7 cellular contexts compared by ENCODE assay signal in the genomic region with DNA sequence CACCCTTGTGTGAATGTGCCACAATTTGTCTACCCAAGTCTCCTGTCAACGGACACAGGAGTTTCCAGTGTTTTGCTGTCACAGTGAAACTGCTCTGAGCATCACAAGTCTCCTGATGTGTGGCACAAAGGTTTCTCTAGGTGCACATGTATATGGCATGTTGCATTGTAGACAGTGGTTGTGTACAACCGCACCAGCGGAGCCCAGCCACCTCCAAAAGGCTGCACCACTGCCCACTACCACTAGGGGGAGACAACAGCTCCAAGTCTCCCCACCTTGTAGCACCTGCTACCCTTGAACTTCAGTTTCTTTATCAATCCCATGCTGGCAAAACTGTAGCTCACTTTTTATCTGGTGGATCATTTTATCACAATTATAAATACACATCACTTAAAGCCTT.
DNase-seq lines count a peak whose midpoint lies in the region; ATAC-seq, FAIRE-seq and TF ChIP-seq lines count a peak whose summit lies in the region.

No MANE protein-coding gene starts in this region.

- intact Hi-C loops in CD8-positive, alpha-beta T cell (cut with DNase I, micrococcal nuclease) = loop anchor here in 1 of 2 experiments (2.0 to 5.0 kb wide), 2 partner anchors 240 to 275 kb away; no protein-coding TSS in a partner anchor
- intact Hi-C loops in HepG2 (cut with micrococcal nuclease; ENCODE audit: unreplicated experiment) = no loop called here

- DNase-seq in CD8-positive, alpha-beta T cell = peak in 1 of 7 experiments; percentile 43
- DNase-seq in RPMI8226 = peak; percentile 27
- DNase-seq in HepG2 (ENCODE audit: low spot score) = peak; percentile 18
- DNase-seq in amygdala (lab: John Stamatoyannopoulos, UW) = no peak
- no peak for DNase-seq in foreskin melanocyte
- DNase-seq in GM19240 (ENCODE audit: insufficient read length, low spot score) = no peak

- H3K9ac ChIP-seq in HepG2 (ENCODE audit: insufficient read depth, low read depth, low read length) = no peak overlapping the region

- peaks cover 1% of the 10 kb centered on the region for H3K4me1 Mint-ChIP-seq in CD8-positive, alpha-beta T cell (ENCODE audit: low read depth)

- no peaks in the 10 kb centered on the region for H3K36me3 ChIP-seq in CD8-positive, alpha-beta T cell (ENCODE audit: insufficient read depth, low read length)
- H3K36me3 ChIP-seq in HepG2 (replicated peaks in 1 of 2; ENCODE audit: control insufficient read depth in 1 of 2, insufficient read depth in 2 of 2, low read length in 2 of 2) = no peaks in the 10 kb centered on the region

- H3K27ac ChIP-seq in CD8-positive, alpha-beta T cell (ENCODE audit: low read depth, low read length) = no peak overlapping the region
- H3K27ac ChIP-seq in HepG2 (ENCODE audit: extremely low read length, insufficient read depth, low read length) = no peak overlapping the region

- H4K20me1 ChIP-seq in HepG2 (ENCODE audit: insufficient read depth, low read length) = no peaks in the 10 kb centered on the region

- H3K4me2 ChIP-seq in HepG2 (ENCODE audit: low read depth, low read length) = no peak overlapping the region

- ATAC-seq in CD8-positive, alpha-beta T cell = peak; percentile 51
- no peak for ATAC-seq in HepG2

- TF ChIP-seq POLR2A in HepG2 (IDR thresholded peaks at IDR 0.05; ENCODE audit: insufficient read depth in 1 of 2, low read depth in 2 of 2, low read length in 2 of 2) = no peak

- H3K27me3 Mint-ChIP-seq in CD8-positive, alpha-beta T cell (ENCODE audit: low read depth) = peaks cover 4% of the 10 kb centered on the region

- WGBS in HepG2 (ENCODE audit: low lambda C conversion rate) = 48% methylated on average over 3 of the region's 3 CpGs

- no peaks in the 10 kb centered on the region for H3K9me3 ChIP-seq in CD8-positive, alpha-beta T cell (ENCODE audit: low read length)
- H3K9me3 ChIP-seq in HepG2 (ENCODE audit: low read length) = peaks cover 37% of the 10 kb centered on the region

- TF ChIP-seq EP300 in HepG2 (IDR thresholded peaks at IDR 0.05; ENCODE audit: low read depth in 2 of 2, low read length in 2 of 2) = no peak
- no peak for TF ChIP-seq EP300 in HepG2 (CRISPR knock-in tag; IDR thresholded peaks at IDR 0.05; ENCODE audit: borderline replicate concordance)

- POLR2A ChIA-PET in CD8-positive, alpha-beta T cell (lab: Charles Lee) = no interaction called here
- POLR2A ChIA-PET in HepG2 (lab: Yijun Ruan, JAX) = no interaction called here

- no peak overlapping the region for H3K27ac Mint-ChIP-seq in CD8-positive, alpha-beta T cell

- no peak overlapping the region for H2AFZ ChIP-seq in HepG2 (ENCODE audit: low read length)

- no peaks in the 10 kb centered on the region for H3K36me3 Mint-ChIP-seq in CD8-positive, alpha-beta T cell

- no peak overlapping the region for H3K4me3 Mint-ChIP-seq in CD8-positive, alpha-beta T cell

- TF ChIP-seq CTCF in CD8-positive, alpha-beta T cell (IDR thresholded peaks at IDR 0.05) = peak; percentile 58
- TF ChIP-seq CTCF in GM12874 (IDR thresholded peaks at IDR 0.05; ENCODE audit: insufficient read depth, low read depth, low read length) (peak; percentile 65), HepG2 (CRISPR knock-in tag; IDR thresholded peaks at IDR 0.05) (peak; percentile 69)

- FAIRE-seq in HepG2 (lab: Jason Lieb, UNC) = no peak

- in situ Hi-C loops in HepG2 (cut with HindIII; ENCODE audit: extremely low pct_ligation_motif_present, low pct_unique_long_range_greater_than_20kb) = no loop called here

- H3K4me3 ChIP-seq in CD8-positive, alpha-beta T cell (ENCODE audit: low read depth, low read length) = no peak overlapping the region
- no peak overlapping the region for H3K4me3 ChIP-seq in HepG2 (replicated peaks in 1 of 3; ENCODE audit: insufficient read depth in 1 of 3, low read depth in 2 of 3, low read length in 3 of 3)

- no TSS peak for BruUV-seq in HepG2 (replicated peaks; lab: Mats Ljungman, UMichigan)

- H3K9me3 Mint-ChIP-seq in CD8-positive, alpha-beta T cell = peaks cover 2% of the 10 kb centered on the region

- no peaks in the 10 kb centered on the region for H3K4me1 ChIP-seq in CD8-positive, alpha-beta T cell (ENCODE audit: insufficient read depth, low read length)
- no peaks in the 10 kb centered on the region for H3K4me1 ChIP-seq in HepG2 (ENCODE audit: insufficient read depth, low read length)

- CTCF ChIA-PET in CD8-positive, alpha-beta T cell (lab: Charles Lee) = interaction anchor here (0.7 to 1.4 kb wide), 4 partner anchors 11 to 154 kb away, joined by 3 to 7 read pairs (median 4); no protein-coding TSS in a partner anchor
- CTCF ChIA-PET in HepG2 (lab: Yijun Ruan, JAX; ENCODE audit: low intra/inter-chr PET ratio, low total read pairs) = no interaction called here

- no peaks in the 10 kb centered on the region for H3K79me2 ChIP-seq in HepG2 (ENCODE audit: insufficient read depth, low read length)

- H3K27me3 ChIP-seq in CD8-positive, alpha-beta T cell (ENCODE audit: insufficient read depth, low read length) = no peaks in the 10 kb centered on the region
- H3K27me3 ChIP-seq in HepG2 (ENCODE audit: control insufficient read depth in 1 of 2, insufficient read depth in 2 of 2, low read length in 2 of 2) = peaks cover 8 to 25% of the 10 kb centered on the region in 2 experiments; a peak in 2 of 5 replicates

- TF ChIP-seq RAD21 in HepG2 (CRISPR knock-in tag; IDR thresholded peaks at IDR 0.05) = no peak

TF ChIP-seq in HepG2, 621 proteins besides CTCF, POLR2A, EP300 and RAD21 (continues in another document):
- peak; percentile 83 for TF ChIP-seq CBX5 (CRISPR knock-in tag; IDR thresholded peaks at IDR 0.05; ENCODE audit: borderline replicate concordance)
- no peak for TF ChIP-seq SIX4 (CRISPR knock-in tag; IDR thresholded peaks at IDR 0.05)
- no peak for TF ChIP-seq MXD4 (CRISPR knock-in tag; IDR thresholded peaks at IDR 0.05)
- no peak for TF ChIP-seq NFRKB (IDR thresholded peaks at IDR 0.05)
- TF ChIP-seq, protein P1, sequence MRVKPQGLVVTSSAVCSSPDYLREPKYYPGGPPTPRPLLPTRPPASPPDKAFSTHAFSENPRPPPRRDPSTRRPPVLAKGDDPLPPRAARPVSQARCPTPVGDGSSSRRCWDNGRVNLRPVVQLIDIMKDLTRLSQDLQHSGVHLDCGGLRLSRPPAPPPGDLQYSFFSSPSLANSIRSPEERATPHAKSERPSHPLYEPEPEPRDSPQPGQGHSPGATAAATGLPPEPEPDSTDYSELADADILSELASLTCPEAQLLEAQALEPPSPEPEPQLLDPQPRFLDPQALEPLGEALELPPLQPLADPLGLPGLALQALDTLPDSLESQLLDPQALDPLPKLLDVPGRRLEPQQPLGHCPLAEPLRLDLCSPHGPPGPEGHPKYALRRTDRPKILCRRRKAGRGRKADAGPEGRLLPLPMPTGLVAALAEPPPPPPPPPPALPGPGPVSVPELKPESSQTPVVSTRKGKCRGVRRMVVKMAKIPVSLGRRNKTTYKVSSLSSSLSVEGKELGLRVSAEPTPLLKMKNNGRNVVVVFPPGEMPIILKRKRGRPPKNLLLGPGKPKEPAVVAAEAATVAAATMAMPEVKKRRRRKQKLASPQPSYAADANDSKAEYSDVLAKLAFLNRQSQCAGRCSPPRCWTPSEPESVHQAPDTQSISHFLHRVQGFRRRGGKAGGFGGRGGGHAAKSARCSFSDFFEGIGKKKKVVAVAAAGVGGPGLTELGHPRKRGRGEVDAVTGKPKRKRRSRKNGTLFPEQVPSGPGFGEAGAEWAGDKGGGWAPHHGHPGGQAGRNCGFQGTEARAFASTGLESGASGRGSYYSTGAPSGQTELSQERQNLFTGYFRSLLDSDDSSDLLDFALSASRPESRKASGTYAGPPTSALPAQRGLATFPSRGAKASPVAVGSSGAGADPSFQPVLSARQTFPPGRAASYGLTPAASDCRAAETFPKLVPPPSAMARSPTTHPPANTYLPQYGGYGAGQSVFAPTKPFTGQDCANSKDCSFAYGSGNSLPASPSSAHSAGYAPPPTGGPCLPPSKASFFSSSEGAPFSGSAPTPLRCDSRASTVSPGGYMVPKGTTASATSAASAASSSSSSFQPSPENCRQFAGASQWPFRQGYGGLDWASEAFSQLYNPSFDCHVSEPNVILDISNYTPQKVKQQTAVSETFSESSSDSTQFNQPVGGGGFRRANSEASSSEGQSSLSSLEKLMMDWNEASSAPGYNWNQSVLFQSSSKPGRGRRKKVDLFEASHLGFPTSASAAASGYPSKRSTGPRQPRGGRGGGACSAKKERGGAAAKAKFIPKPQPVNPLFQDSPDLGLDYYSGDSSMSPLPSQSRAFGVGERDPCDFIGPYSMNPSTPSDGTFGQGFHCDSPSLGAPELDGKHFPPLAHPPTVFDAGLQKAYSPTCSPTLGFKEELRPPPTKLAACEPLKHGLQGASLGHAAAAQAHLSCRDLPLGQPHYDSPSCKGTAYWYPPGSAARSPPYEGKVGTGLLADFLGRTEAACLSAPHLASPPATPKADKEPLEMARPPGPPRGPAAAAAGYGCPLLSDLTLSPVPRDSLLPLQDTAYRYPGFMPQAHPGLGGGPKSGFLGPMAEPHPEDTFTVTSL (CRISPR knock-in tag; IDR thresholded peaks at IDR 0.05; ENCODE audit: borderline replicate concordance) = no peak
- TF ChIP-seq, protein P2, sequence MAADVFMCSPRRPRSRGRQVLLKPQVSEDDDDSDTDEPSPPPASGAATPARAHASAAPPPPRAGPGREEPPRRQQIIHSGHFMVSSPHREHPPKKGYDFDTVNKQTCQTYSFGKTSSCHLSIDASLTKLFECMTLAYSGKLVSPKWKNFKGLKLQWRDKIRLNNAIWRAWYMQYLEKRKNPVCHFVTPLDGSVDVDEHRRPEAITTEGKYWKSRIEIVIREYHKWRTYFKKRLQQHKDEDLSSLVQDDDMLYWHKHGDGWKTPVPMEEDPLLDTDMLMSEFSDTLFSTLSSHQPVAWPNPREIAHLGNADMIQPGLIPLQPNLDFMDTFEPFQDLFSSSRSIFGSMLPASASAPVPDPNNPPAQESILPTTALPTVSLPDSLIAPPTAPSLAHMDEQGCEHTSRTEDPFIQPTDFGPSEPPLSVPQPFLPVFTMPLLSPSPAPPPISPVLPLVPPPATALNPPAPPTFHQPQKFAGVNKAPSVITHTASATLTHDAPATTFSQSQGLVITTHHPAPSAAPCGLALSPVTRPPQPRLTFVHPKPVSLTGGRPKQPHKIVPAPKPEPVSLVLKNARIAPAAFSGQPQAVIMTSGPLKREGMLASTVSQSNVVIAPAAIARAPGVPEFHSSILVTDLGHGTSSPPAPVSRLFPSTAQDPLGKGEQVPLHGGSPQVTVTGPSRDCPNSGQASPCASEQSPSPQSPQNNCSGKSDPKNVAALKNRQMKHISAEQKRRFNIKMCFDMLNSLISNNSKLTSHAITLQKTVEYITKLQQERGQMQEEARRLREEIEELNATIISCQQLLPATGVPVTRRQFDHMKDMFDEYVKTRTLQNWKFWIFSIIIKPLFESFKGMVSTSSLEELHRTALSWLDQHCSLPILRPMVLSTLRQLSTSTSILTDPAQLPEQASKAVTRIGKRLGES (CRISPR knock-in tag; IDR thresholded peaks at IDR 0.05; ENCODE audit: borderline replicate concordance) = no peak
- no peak for TF ChIP-seq CHCHD3 (CRISPR knock-in tag; IDR thresholded peaks at IDR 0.05)

Comparison
In these comparisons a context has a peak if more than half of its experiments do, and no peak if none do; other contexts are left out.
1. DNase-seq: peak in RPMI8226 (single experiment) and HepG2 (single experiment); none in amygdala (0 of 56), foreskin melanocyte (single experiment) and GM19240 (single experiment).
2. Peak in every context shown above with its lines, with median percentiles within 50 percentile points of each other: CTCF ChIP-seq.